ENCODE assay signal across 8 cellular contexts in genomic region chr12:93379432-93380308, GRCh38. TPM values are rescaled to one million over a fixed set of nuclear protein-coding genes. Genes with fewer than 3 reads are reported as not detected.
DNase-seq lines count a peak whose midpoint lies in the region; ATAC-seq and TF ChIP-seq lines count a peak whose summit lies in the region.

No MANE protein-coding gene starts in this region.

- no peaks in the 10 kb centered on the region for H3K27me3 ChIP-seq in OCI-LY1 (ENCODE audit: insufficient read depth, low read length)
- no peaks in the 10 kb centered on the region for H3K27me3 ChIP-seq in ectodermal cell (ENCODE audit: control insufficient read depth, insufficient read depth, low read length, poor library complexity, severe bottlenecking)

- H3K9me3 ChIP-seq in OCI-LY1 (ENCODE audit: low read length) = no peaks in the 10 kb centered on the region
- no peaks in the 10 kb centered on the region for H3K9me3 ChIP-seq in ectodermal cell (ENCODE audit: control insufficient read depth, low read length)

- H3K9ac ChIP-seq in OCI-LY1 (ENCODE audit: low read length) = peak overlapping the region; percentile 89

- peak overlapping the region; percentile 97 to 98 for H3K27ac Mint-ChIP-seq in natural killer cell treated with Interleukin-12 subunit alpha and Interleukin-12 subunit beta and Interleukin-15 and Interleukin-18, amount 100 ng/mL, for 72 hours

- WGBS in ectodermal cell, 2 experiments = 15% methylated on average over 6 to 7 of the region's 7 CpGs

- no peak for ATAC-seq in natural killer cell treated with Interleukin-12 subunit alpha and Interleukin-12 subunit beta and Interleukin-15 and Interleukin-18, amount 100 ng/mL, for 72 hours
- no peak for ATAC-seq in GM18505 (IDR thresholded peaks at IDR 0.05; ENCODE audit: unreplicated experiment)
- ATAC-seq in GM19463 (IDR thresholded peaks at IDR 0.05; ENCODE audit: unreplicated experiment) = no peak
- no peak for ATAC-seq in GM21825 (IDR thresholded peaks at IDR 0.05; ENCODE audit: unreplicated experiment)

- no peaks in the 10 kb centered on the region for H3K9me3 Mint-ChIP-seq in natural killer cell treated with Interleukin-12 subunit alpha and Interleukin-12 subunit beta and Interleukin-15 and Interleukin-18, amount 100 ng/mL, for 72 hours

- H3K27me3 Mint-ChIP-seq in natural killer cell treated with Interleukin-12 subunit alpha and Interleukin-12 subunit beta and Interleukin-15 and Interleukin-18, amount 100 ng/mL, for 72 hours = peaks cover 0 to 6% of the 10 kb centered on the region in 2 donors

- H2AFZ ChIP-seq in OCI-LY1 (ENCODE audit: low read length) = no peak overlapping the region

- H3K4me1 Mint-ChIP-seq in natural killer cell treated with Interleukin-12 subunit alpha and Interleukin-12 subunit beta and Interleukin-15 and Interleukin-18, amount 100 ng/mL, for 72 hours (ENCODE audit: low read depth in 2 of 2) = peaks cover 36 to 45% of the 10 kb centered on the region in 2 donors

- TF ChIP-seq POLR2A in GM18505 (IDR thresholded peaks at IDR 0.05; ENCODE audit: borderline replicate concordance, extremely low read depth, insufficient read depth, insufficient read length) = no peak

- TF ChIP-seq CTCF in OCI-LY1 (IDR thresholded peaks at IDR 0.05; ENCODE audit: low read length) = no peak

- H3K9me2 ChIP-seq in OCI-LY1 (ENCODE audit: low read depth, low read length) = no peaks in the 10 kb centered on the region

- H3K79me2 ChIP-seq in OCI-LY1 (ENCODE audit: insufficient read depth, low read length) = peaks cover 8% of the 10 kb centered on the region; the same call in 1 of the 2 replicates

- H3K27ac ChIP-seq in OCI-LY1 (ENCODE audit: low read depth, low read length, poor library complexity, severe bottlenecking) (no peak overlapping the region), ectodermal cell (ENCODE audit: insufficient read depth, low read depth, low read length, poor library complexity, severe bottlenecking) (no peak overlapping the region)

- H3K4me3 Mint-ChIP-seq in natural killer cell treated with Interleukin-12 subunit alpha and Interleukin-12 subunit beta and Interleukin-15 and Interleukin-18, amount 100 ng/mL, for 72 hours = peak overlapping the region; percentile 98

- H3K36me3 ChIP-seq in OCI-LY1 (ENCODE audit: insufficient read depth, low read length) = 0 out of 2 replicates have a peak, but pooled peaks cover 3% of the 10 kb centered on the region
- H3K36me3 ChIP-seq in ectodermal cell (ENCODE audit: control insufficient read depth, insufficient read depth, low read length) = no peaks in the 10 kb centered on the region

- no peaks in the 10 kb centered on the region for H3F3A ChIP-seq in OCI-LY1 (ENCODE audit: insufficient read depth, low read length)

- H3K4me3 ChIP-seq in OCI-LY1 (ENCODE audit: low read depth, low read length, poor library complexity, severe bottlenecking) (peak overlapping the region; percentile 92), ectodermal cell (ENCODE audit: insufficient read depth, low read depth, low read length) (peak overlapping the region; percentile 92)

- DNase-seq in DMS 273 (lab: John Stamatoyannopoulos, UW; ENCODE audit: unreplicated experiment) = peak; percentile 28
- DNase-seq in DMS 273 treated with DMSO at 0.1 percent for 48 hours (lab: John Stamatoyannopoulos, UW) = no peak
- no peak for DNase-seq in natural killer cell treated with Interleukin-12 subunit alpha and Interleukin-12 subunit beta and Interleukin-15 and Interleukin-18, amount 100 ng/mL, for 72 hours (ENCODE audit: low spot score)

- no peaks in the 10 kb centered on the region for H4K20me1 ChIP-seq in OCI-LY1 (ENCODE audit: insufficient read depth, low read length)

- H3K36me3 Mint-ChIP-seq in natural killer cell treated with Interleukin-12 subunit alpha and Interleukin-12 subunit beta and Interleukin-15 and Interleukin-18, amount 100 ng/mL, for 72 hours = no peaks in the 10 kb centered on the region

- peak overlapping the region; percentile 76 for H3K4me2 ChIP-seq in OCI-LY1 (ENCODE audit: low read length)

- H3K4me1 ChIP-seq in OCI-LY1 (ENCODE audit: insufficient read depth, low read length, severe bottlenecking) (peaks cover 31% of the 10 kb centered on the region), ectodermal cell (ENCODE audit: control insufficient read depth, insufficient read depth, low read length) (peaks cover 28% of the 10 kb centered on the region)

RNA-seq across cellular contexts. Expression of gene NUDT4, which starts 1.9 kb away (rescaled TPM):
- 48.2 TPM for polyA plus RNA-seq in ectodermal cell (2013, experiment 1 of 4)
- polyA plus RNA-seq in ectodermal cell (2013, experiment 2 of 4) = 42.7 TPM
- polyA plus RNA-seq in ectodermal cell (2013, experiment 3 of 4) = 35.4 TPM
- 38.2 TPM for polyA plus RNA-seq in ectodermal cell (2013, experiment 4 of 4)
- total RNA-seq in natural killer cell treated with Interleukin-12 subunit alpha and Interleukin-12 subunit beta and Interleukin-15 and Interleukin-18, amount 100 ng/mL, for 72 hours = 10 to 100 TPM; 30.3 to 32.8 TPM
